Comparison of ENCODE assay signal across 10 cellular contexts in the genomic region with DNA sequence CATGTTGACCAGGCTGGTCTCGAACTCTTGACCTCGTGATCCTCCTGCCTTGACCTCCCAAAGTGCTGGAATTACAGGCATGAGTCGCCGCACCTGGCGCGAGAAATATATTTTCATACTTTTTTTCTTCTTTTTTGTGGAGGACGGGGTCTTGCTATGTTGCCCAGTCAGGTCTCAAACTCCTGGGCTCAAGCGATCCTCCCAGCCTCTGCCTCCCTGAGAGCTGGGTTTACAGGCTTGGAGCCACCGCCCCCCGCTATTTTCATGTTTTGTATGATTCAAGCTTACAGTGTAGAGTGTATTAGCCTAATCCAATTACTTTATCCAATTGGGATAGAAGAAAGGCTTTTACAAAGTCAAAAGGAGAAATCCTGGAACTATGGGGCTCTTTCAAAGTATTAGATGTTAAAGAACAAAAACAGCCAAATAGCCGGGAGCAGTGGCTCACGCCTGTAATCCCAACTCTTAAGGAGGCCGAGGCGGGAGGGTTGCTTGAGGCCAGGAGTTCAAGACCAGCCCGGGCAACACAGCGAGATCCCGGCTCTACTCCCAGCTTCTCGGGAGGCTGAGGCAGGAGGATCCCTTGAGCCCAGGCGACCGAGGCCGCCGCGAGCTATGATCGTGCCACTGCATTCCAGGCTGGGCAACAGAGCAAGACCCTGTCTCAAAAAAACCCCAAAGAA. TPM values are rescaled to one million over a fixed set of nuclear protein-coding genes. Genes with fewer than 3 reads are reported as not detected.
DNase-seq lines count a peak whose midpoint lies in the region; ATAC-seq lines count a peak whose summit lies in the region.
"Had no signal": no experiment of that assay in that cellular context is flagged by ENCODE, and none has a peak within 500 bp of the region (broad histone marks: within the 10 kb centered on the region; RNA-seq: fewer than 3 reads in every experiment).

No MANE protein-coding gene starts in this region.

- ATAC-seq in stimulated activated naive CD8-positive, alpha-beta T cell treated with anti-CD3 and anti-CD28 coated beads, Interleukin-15, Interleukin-2, amounts not matched to agents 100 U/mL and 50 U/mL, for 24 hours, result no peak
- no peak for ATAC-seq in naive thymus-derived CD8-positive, alpha-beta T cell
- no peak for ATAC-seq in HG03196 (IDR thresholded peaks at IDR 0.05; ENCODE audit: unreplicated experiment)

- H3K27me3 Mint-ChIP-seq in stimulated activated naive CD8-positive, alpha-beta T cell treated with anti-CD3 and anti-CD28 coated beads, Interleukin-15, Interleukin-2, amounts not matched to agents 100 ng/mL and 50 ng/mL, for 24 hours, result no peaks in the 10 kb centered on the region
- no peaks in the 10 kb centered on the region for H3K27me3 Mint-ChIP-seq in naive thymus-derived CD8-positive, alpha-beta T cell

- H3K27ac ChIP-seq in cingulate gyrus (ENCODE audit: low read depth, low read length), result peak overlapping the region; percentile 98
- H3K27ac ChIP-seq: SK-N-MC had no signal

- DNase-seq in stimulated activated naive CD8-positive, alpha-beta T cell treated with anti-CD3 and anti-CD28 coated beads, Interleukin-15, Interleukin-2, amounts not matched to agents 100 U/mL and 50 U/mL, for 24 hours, result no peak
- peak in 1 of 10 donors; percentile 60 for DNase-seq in naive thymus-derived CD8-positive, alpha-beta T cell
- DNase-seq in NCI-H69 (lab: John Stamatoyannopoulos, UW), result no peak
- no peak for DNase-seq in pons (ENCODE audit: low spot score)
- no peak for DNase-seq in dermis blood vessel endothelial cell
- DNase-seq: DMS79 treated with DMSO at 0.1 percent for 48 hours had no signal

- peak overlapping the region; percentile 84 for H3K4me3 Mint-ChIP-seq in stimulated activated naive CD8-positive, alpha-beta T cell treated with anti-CD3 and anti-CD28 coated beads, Interleukin-15, Interleukin-2, amounts not matched to agents 100 ng/mL and 50 ng/mL, for 24 hours
- H3K4me3 Mint-ChIP-seq in naive thymus-derived CD8-positive, alpha-beta T cell, result peak overlapping the region; percentile 73 to 88 (median 86)

- no peaks in the 10 kb centered on the region for H3K9me3 Mint-ChIP-seq in stimulated activated naive CD8-positive, alpha-beta T cell treated with anti-CD3 and anti-CD28 coated beads, Interleukin-15, Interleukin-2, amounts not matched to agents 100 ng/mL and 50 ng/mL, for 24 hours
- no peaks in the 10 kb centered on the region for H3K9me3 Mint-ChIP-seq in naive thymus-derived CD8-positive, alpha-beta T cell

- POLR2A ChIA-PET in naive thymus-derived CD8-positive, alpha-beta T cell (lab: Charles Lee), result no interaction called here

- H3K27ac Mint-ChIP-seq in stimulated activated naive CD8-positive, alpha-beta T cell treated with anti-CD3 and anti-CD28 coated beads, Interleukin-15, Interleukin-2, amounts not matched to agents 100 ng/mL and 50 ng/mL, for 24 hours, result peak overlapping the region; percentile 94
- peak overlapping the region; percentile 72 to 97 (median 93) for H3K27ac Mint-ChIP-seq in naive thymus-derived CD8-positive, alpha-beta T cell

- H3K36me3 Mint-ChIP-seq in stimulated activated naive CD8-positive, alpha-beta T cell treated with anti-CD3 and anti-CD28 coated beads, Interleukin-15, Interleukin-2, amounts not matched to agents 100 ng/mL and 50 ng/mL, for 24 hours (ENCODE audit: low read depth), result peaks cover 12% of the 10 kb centered on the region
- peaks cover 0 to 8% (median 0%) of the 10 kb centered on the region in 3 donors for H3K36me3 Mint-ChIP-seq in naive thymus-derived CD8-positive, alpha-beta T cell

- H3K4me1 Mint-ChIP-seq in stimulated activated naive CD8-positive, alpha-beta T cell treated with anti-CD3 and anti-CD28 coated beads, Interleukin-15, Interleukin-2, amounts not matched to agents 100 ng/mL and 50 ng/mL, for 24 hours (ENCODE audit: low read depth), result peaks cover 68% of the 10 kb centered on the region
- peaks cover 27 to 66% (median 59%) of the 10 kb centered on the region in 4 donors for H3K4me1 Mint-ChIP-seq in naive thymus-derived CD8-positive, alpha-beta T cell

RNA-seq across cellular contexts. Expression of a gene that starts 1.4 kb away (rescaled TPM):
- total RNA-seq in naive thymus-derived CD8-positive, alpha-beta T cell, result 10 to 100 TPM; 58.0 to 60.1 TPM
- polyA plus RNA-seq in naive thymus-derived CD8-positive, alpha-beta T cell, result 100 to 1,000 TPM in 1 of 3 donors, 10 to 100 TPM in 2; 89.9 to 117 (median 90.3) TPM
- 23.3 and 44.8 TPM in 2 replicates for total RNA-seq in dermis blood vessel endothelial cell

RNA-seq across cellular contexts. Expression of a gene that starts 7.2 kb away (rescaled TPM):
- 10 to 100 TPM; 45.8 to 52.7 TPM for total RNA-seq in naive thymus-derived CD8-positive, alpha-beta T cell
- 10 to 100 TPM; 15.4 to 36.4 (median 23.3) TPM for polyA plus RNA-seq in naive thymus-derived CD8-positive, alpha-beta T cell
- 24.4 and 36.1 TPM in 2 replicates for total RNA-seq in dermis blood vessel endothelial cell
